In the genomic region with DNA sequence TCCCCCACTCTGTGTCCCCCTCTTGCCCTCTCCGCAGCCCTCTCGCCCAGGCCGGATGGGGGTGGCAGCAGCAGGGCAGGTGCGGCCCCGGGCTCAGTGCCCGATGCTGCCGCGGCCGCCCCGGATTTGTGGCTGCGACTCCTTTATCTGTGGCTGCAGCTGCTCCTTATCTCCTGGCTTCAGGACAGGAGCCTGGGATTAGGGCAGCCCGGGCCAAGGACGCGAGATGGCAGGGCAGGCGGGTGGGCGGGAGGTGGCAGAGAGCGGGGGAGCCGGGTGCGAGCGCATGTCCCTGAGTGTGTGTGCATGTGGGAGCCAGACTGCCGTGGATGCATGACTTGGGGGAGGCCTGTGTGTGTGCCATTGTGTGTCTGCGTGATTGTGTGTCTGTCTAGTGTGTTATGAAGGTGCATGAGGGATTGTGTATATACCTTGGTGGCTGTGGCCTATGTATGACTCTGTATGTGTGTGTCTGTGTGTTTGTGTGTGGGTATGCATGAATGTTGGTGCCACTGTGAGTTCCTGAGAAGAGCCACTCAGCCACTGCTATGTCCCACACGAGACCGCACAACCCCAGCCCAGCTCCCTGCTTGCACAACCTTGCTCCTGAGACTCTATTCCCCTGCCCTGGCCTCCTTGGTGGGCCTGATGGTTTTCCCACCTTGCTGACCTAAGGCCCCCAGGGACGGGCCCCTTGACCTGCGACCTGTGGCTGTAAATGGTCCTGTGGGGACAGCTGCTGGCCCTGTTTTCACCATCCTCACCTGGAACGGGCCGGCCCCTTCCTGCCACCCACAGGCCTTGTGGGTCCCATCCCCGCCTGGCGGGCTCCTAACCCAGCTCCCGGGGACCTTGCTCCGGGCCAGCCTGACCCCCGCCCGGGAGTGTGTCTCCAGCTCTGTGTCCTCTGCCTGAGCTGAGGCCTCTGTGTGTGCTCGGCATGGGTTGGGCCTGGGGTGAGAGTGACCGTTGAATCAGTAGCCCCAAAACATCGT, we compare ENCODE assay signal across 1 cellular context.
TF ChIP-seq lines count a peak whose summit lies in the region.

No MANE protein-coding gene starts in this region.

TF ChIP-seq in HepG2, 621 proteins besides CTCF, POLR2A, EP300 and RAD21 (continued from another document and continues in another):
- TF ChIP-seq REXO4 (CRISPR knock-in tag; IDR thresholded peaks at IDR 0.05; ENCODE audit: borderline replicate concordance) (no peak), ZFP90 (CRISPR knock-in tag; IDR thresholded peaks at IDR 0.05; ENCODE audit: borderline replicate concordance) (0 out of 2 replicates have a peak, but pooled peaks have one; percentile 49), ZNF121 (CRISPR knock-in tag; IDR thresholded peaks at IDR 0.05) (no peak), NFYC (CRISPR knock-in tag; IDR thresholded peaks at IDR 0.05) (no peak), EED (CRISPR knock-in tag; IDR thresholded peaks at IDR 0.05) (peak; percentile 54; the same call in 1 of the 2 replicates), RAD51 (IDR thresholded peaks at IDR 0.05; ENCODE audit: borderline replicate concordance) (no peak), SETDB1 (CRISPR knock-in tag; IDR thresholded peaks at IDR 0.05; ENCODE audit: borderline replicate concordance) (no peak), PHF21A (CRISPR knock-in tag; IDR thresholded peaks at IDR 0.05) (no peak), GLI4 (CRISPR knock-in tag; IDR thresholded peaks at IDR 0.05; ENCODE audit: borderline replicate concordance) (no peak), KDM2A (CRISPR knock-in tag; IDR thresholded peaks at IDR 0.05; ENCODE audit: borderline replicate concordance, low read depth) (no peak), RFX1 (IDR thresholded peaks at IDR 0.05) (no peak), ELF3 (CRISPR knock-in tag; IDR thresholded peaks at IDR 0.05) (no peak), ZNF747 (CRISPR knock-in tag; IDR thresholded peaks at IDR 0.05; ENCODE audit: borderline replicate concordance) (no peak), HOXA3 (CRISPR knock-in tag; IDR thresholded peaks at IDR 0.05) (peak; percentile 24; the same call in 1 of the 2 replicates), SNAPC2 (CRISPR knock-in tag; IDR thresholded peaks at IDR 0.05) (peak; percentile 36; the same call in 1 of the 2 replicates), CAMTA2 (CRISPR knock-in tag; IDR thresholded peaks at IDR 0.05; ENCODE audit: borderline replicate concordance) (no peak), RBM39 (IDR thresholded peaks at IDR 0.05; ENCODE audit: low read depth, low read length, poor library complexity, severe bottlenecking) (peak; percentile 35), IRX3 (CRISPR knock-in tag; IDR thresholded peaks at IDR 0.05; ENCODE audit: borderline replicate concordance, low read depth) (no peak), RBM22 (optimal IDR thresholded peaks at IDR 0.05; ENCODE audit: low read length) (no peak), ZNF746 (CRISPR knock-in tag; IDR thresholded peaks at IDR 0.05) (0 out of 2 replicates have a peak, but pooled peaks have one; percentile 28), ZNF10 (CRISPR knock-in tag; IDR thresholded peaks at IDR 0.05; ENCODE audit: borderline replicate concordance, low read depth) (no peak), TMF1 (CRISPR knock-in tag; IDR thresholded peaks at IDR 0.05; ENCODE audit: low read depth) (0 out of 2 replicates have a peak, but pooled peaks have one; percentile 35), IKZF1 (IDR thresholded peaks at IDR 0.05) (no peak), ZMYM3 (CRISPR knock-in tag; IDR thresholded peaks at IDR 0.05) (peak; percentile 31; the same call in 1 of the 2 replicates), ZNF619 (CRISPR knock-in tag; IDR thresholded peaks at IDR 0.05) (no peak), TBX2 (CRISPR knock-in tag; IDR thresholded peaks at IDR 0.05; ENCODE audit: borderline replicate concordance) (peak; percentile 71), ZNF546 (CRISPR knock-in tag; conservative IDR thresholded peaks at IDR 0.05) (no peak), ZNF350 (CRISPR knock-in tag; IDR thresholded peaks at IDR 0.05; ENCODE audit: borderline replicate concordance, low read depth) (no peak), AGO2 (optimal IDR thresholded peaks at IDR 0.05; ENCODE audit: low read depth, low read length) (no peak), TEAD3 (CRISPR knock-in tag; optimal IDR thresholded peaks at IDR 0.05; ENCODE audit: borderline replicate concordance) (no peak), JUNB (CRISPR knock-in tag; IDR thresholded peaks at IDR 0.05; ENCODE audit: borderline replicate concordance) (no peak), SOX6 (IDR thresholded peaks at IDR 0.05) (no peak), SOX6 (CRISPR knock-in tag; IDR thresholded peaks at IDR 0.05) (no peak; the same call in 1 of the 2 replicates), CHD4 (IDR thresholded peaks at IDR 0.05; ENCODE audit: borderline replicate concordance, low read length) (no peak), GATAD2A (CRISPR knock-in tag; IDR thresholded peaks at IDR 0.05) (peak; percentile 49; the same call in 1 of the 2 replicates)
- TF ChIP-seq, protein P1, sequence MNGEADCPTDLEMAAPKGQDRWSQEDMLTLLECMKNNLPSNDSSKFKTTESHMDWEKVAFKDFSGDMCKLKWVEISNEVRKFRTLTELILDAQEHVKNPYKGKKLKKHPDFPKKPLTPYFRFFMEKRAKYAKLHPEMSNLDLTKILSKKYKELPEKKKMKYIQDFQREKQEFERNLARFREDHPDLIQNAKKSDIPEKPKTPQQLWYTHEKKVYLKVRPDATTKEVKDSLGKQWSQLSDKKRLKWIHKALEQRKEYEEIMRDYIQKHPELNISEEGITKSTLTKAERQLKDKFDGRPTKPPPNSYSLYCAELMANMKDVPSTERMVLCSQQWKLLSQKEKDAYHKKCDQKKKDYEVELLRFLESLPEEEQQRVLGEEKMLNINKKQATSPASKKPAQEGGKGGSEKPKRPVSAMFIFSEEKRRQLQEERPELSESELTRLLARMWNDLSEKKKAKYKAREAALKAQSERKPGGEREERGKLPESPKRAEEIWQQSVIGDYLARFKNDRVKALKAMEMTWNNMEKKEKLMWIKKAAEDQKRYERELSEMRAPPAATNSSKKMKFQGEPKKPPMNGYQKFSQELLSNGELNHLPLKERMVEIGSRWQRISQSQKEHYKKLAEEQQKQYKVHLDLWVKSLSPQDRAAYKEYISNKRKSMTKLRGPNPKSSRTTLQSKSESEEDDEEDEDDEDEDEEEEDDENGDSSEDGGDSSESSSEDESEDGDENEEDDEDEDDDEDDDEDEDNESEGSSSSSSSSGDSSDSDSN (CRISPR knock-in tag; IDR thresholded peaks at IDR 0.05): peak; percentile 43; the same call in 1 of the 2 replicates
- TF ChIP-seq, protein P2, sequence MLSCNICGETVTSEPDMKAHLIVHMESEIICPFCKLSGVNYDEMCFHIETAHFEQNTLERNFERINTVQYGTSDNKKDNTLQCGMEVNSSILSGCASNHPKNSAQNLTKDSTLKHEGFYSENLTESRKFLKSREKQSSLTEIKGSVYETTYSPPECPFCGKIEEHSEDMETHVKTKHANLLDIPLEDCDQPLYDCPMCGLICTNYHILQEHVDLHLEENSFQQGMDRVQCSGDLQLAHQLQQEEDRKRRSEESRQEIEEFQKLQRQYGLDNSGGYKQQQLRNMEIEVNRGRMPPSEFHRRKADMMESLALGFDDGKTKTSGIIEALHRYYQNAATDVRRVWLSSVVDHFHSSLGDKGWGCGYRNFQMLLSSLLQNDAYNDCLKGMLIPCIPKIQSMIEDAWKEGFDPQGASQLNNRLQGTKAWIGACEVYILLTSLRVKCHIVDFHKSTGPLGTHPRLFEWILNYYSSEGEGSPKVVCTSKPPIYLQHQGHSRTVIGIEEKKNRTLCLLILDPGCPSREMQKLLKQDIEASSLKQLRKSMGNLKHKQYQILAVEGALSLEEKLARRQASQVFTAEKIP (CRISPR knock-in tag; IDR thresholded peaks at IDR 0.05; ENCODE audit: borderline replicate concordance): no peak
- TF ChIP-seq, protein P3, sequence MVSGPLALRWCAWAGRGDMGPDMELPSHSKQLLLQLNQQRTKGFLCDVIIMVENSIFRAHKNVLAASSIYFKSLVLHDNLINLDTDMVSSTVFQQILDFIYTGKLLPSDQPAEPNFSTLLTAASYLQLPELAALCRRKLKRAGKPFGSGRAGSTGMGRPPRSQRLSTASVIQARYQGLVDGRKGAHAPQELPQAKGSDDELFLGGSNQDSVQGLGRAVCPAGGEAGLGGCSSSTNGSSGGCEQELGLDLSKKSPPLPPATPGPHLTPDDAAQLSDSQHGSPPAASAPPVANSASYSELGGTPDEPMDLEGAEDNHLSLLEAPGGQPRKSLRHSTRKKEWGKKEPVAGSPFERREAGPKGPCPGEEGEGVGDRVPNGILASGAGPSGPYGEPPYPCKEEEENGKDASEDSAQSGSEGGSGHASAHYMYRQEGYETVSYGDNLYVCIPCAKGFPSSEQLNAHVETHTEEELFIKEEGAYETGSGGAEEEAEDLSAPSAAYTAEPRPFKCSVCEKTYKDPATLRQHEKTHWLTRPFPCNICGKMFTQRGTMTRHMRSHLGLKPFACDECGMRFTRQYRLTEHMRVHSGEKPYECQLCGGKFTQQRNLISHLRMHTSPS (CRISPR knock-in tag; IDR thresholded peaks at IDR 0.05; ENCODE audit: low read depth): peak; percentile 50
- TF ChIP-seq, protein P4, sequence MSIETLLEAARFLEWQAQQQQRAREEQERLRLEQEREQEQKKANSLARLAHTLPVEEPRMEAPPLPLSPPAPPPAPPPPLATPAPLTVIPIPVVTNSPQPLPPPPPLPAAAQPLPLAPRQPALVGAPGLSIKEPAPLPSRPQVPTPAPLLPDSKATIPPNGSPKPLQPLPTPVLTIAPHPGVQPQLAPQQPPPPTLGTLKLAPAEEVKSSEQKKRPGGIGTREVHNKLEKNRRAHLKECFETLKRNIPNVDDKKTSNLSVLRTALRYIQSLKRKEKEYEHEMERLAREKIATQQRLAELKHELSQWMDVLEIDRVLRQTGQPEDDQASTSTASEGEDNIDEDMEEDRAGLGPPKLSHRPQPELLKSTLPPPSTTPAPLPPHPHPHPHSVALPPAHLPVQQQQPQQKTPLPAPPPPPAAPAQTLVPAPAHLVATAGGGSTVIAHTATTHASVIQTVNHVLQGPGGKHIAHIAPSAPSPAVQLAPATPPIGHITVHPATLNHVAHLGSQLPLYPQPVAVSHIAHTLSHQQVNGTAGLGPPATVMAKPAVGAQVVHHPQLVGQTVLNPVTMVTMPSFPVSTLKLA (IDR thresholded peaks at IDR 0.05): no peak
- TF ChIP-seq, protein P5, sequence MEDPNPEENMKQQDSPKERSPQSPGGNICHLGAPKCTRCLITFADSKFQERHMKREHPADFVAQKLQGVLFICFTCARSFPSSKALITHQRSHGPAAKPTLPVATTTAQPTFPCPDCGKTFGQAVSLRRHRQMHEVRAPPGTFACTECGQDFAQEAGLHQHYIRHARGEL (CRISPR knock-in tag; IDR thresholded peaks at IDR 0.05): no peak
- TF ChIP-seq, protein P6, sequence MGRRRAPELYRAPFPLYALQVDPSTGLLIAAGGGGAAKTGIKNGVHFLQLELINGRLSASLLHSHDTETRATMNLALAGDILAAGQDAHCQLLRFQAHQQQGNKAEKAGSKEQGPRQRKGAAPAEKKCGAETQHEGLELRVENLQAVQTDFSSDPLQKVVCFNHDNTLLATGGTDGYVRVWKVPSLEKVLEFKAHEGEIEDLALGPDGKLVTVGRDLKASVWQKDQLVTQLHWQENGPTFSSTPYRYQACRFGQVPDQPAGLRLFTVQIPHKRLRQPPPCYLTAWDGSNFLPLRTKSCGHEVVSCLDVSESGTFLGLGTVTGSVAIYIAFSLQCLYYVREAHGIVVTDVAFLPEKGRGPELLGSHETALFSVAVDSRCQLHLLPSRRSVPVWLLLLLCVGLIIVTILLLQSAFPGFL (CRISPR knock-in tag; IDR thresholded peaks at IDR 0.05): no peak
- TF ChIP-seq, protein P7, sequence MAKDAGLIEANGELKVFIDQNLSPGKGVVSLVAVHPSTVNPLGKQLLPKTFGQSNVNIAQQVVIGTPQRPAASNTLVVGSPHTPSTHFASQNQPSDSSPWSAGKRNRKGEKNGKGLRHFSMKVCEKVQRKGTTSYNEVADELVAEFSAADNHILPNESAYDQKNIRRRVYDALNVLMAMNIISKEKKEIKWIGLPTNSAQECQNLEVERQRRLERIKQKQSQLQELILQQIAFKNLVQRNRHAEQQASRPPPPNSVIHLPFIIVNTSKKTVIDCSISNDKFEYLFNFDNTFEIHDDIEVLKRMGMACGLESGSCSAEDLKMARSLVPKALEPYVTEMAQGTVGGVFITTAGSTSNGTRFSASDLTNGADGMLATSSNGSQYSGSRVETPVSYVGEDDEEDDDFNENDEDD (CRISPR knock-in tag; IDR thresholded peaks at IDR 0.05; ENCODE audit: borderline replicate concordance): peak; percentile 53; the same call in 1 of the 2 replicates
- TF ChIP-seq, protein P8, sequence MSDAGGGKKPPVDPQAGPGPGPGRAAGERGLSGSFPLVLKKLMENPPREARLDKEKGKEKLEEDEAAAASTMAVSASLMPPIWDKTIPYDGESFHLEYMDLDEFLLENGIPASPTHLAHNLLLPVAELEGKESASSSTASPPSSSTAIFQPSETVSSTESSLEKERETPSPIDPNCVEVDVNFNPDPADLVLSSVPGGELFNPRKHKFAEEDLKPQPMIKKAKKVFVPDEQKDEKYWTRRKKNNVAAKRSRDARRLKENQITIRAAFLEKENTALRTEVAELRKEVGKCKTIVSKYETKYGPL (CRISPR knock-in tag; IDR thresholded peaks at IDR 0.05): no peak
- TF ChIP-seq, protein P9, sequence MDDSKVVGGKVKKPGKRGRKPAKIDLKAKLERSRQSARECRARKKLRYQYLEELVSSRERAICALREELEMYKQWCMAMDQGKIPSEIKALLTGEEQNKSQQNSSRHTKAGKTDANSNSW (CRISPR knock-in tag; IDR thresholded peaks at IDR 0.05; ENCODE audit: borderline replicate concordance): no peak
- TF ChIP-seq, protein P10, sequence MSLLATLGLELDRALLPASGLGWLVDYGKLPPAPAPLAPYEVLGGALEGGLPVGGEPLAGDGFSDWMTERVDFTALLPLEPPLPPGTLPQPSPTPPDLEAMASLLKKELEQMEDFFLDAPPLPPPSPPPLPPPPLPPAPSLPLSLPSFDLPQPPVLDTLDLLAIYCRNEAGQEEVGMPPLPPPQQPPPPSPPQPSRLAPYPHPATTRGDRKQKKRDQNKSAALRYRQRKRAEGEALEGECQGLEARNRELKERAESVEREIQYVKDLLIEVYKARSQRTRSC (CRISPR knock-in tag; IDR thresholded peaks at IDR 0.05; ENCODE audit: low read depth): no peak
- TF ChIP-seq, protein P11, sequence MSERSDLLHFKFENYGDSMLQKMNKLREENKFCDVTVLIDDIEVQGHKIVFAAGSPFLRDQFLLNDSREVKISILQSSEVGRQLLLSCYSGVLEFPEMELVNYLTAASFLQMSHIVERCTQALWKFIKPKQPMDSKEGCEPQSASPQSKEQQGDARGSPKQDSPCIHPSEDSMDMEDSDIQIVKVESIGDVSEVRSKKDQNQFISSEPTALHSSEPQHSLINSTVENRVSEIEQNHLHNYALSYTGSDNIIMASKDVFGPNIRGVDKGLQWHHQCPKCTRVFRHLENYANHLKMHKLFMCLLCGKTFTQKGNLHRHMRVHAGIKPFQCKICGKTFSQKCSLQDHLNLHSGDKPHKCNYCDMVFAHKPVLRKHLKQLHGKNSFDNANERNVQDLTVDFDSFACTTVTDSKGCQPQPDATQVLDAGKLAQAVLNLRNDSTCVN (CRISPR knock-in tag; IDR thresholded peaks at IDR 0.05; ENCODE audit: borderline replicate concordance): 0 out of 2 replicates have a peak, but pooled peaks have one; percentile 37
